Comparison of ENCODE assay signal across 10 cellular contexts in the genomic region with DNA sequence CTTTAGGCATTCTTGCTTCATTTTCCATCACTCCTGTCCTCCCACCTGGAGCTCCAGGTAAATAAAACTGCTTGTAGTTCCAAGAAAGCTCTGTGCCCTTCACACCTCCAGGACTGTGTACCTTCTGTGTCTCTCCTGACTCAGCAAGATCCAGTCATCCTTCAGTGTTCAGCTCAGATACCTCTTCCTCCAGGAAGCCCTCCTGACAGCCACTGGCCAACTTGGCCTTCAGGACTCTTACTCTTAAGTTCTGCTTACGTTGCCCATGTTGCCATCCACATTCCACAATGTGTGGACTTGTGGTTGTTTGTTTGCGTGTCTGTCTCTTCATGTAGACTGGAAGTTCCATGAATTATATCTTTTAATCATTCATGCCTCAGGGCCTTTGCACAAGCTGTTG. TPM values are rescaled to one million over a fixed set of nuclear protein-coding genes. Genes with fewer than 3 reads are reported as not detected.
"Had no signal": no experiment of that assay in that cellular context is flagged by ENCODE, and none has a peak within 500 bp of the region (broad histone marks: within the 10 kb centered on the region; RNA-seq: fewer than 3 reads in every experiment).

No MANE protein-coding gene starts in this region.

- H3K36me3 ChIP-seq: HAP-1 had no signal

- DNase-seq: GM23248, GOT3, H7, KG1 had no signal

- ATAC-seq: HCT116, HepG2 had no signal

- H3K27ac ChIP-seq: GM23248 had no signal

- H3K9me3 ChIP-seq: HAP-1 had no signal

- H3K4me3 ChIP-seq: GM23248, HAP-1 had no signal

- FAIRE-seq: HepG2 had no signal

- H3K4me1 ChIP-seq: HAP-1 had no signal

RNA-seq across cellular contexts. Expression of a gene that starts 48.0 kb away (rescaled TPM):
- total RNA-seq: GM23248, H4, HepG2, HT-29 had no signal
- polyA plus RNA-seq: GM23248, IgD-negative memory B cell had no signal
